4 cellular contexts compared by ENCODE assay signal in the genomic region with DNA sequence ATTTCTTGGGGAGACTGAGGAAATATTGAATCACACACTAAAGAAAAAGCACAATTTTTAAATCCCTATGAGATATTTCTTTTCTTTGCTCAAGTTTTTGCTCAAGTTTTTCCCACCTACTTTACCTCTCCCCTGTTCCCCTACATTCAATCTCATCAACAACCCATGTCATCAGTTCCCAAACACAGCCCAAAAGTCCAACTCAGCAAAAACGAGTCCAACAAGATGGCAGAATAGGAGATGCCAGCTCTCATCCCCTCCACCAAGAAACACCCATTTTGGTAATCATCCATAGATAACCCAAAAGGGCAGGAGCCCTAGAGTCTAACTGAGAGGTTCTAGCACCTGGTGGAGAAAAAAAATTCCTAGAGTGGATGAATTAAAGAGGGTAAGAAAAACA.
A peak's percentile ranks its signal among the peaks of the same experiment; 100 is the strongest.
TF ChIP-seq lines count a peak whose summit lies in the region.

No MANE protein-coding gene starts in this region.

TF ChIP-seq in HepG2, 621 proteins besides CTCF, POLR2A, EP300 and RAD21:
- TF ChIP-seq HDAC6 (IDR thresholded peaks at IDR 0.05; ENCODE audit: low read depth, low read length): no peak
- TF ChIP-seq MAFF (IDR thresholded peaks at IDR 0.05; ENCODE audit: low read depth, low read length): peak; percentile 73
- TF ChIP-seq GFI1 (CRISPR knock-in tag; IDR thresholded peaks at IDR 0.05; ENCODE audit: borderline replicate concordance): no peak
- peak; percentile 53 to 75; a peak in 3 of 4 replicates for TF ChIP-seq MAFK (conservative IDR thresholded peaks at IDR 0.05 in 1 of 2, IDR thresholded peaks at IDR 0.05 in 1 of 2; ENCODE audit: low read length in 2 of 2)

TF ChIP-seq in IMR-90, 13 proteins besides CTCF, POLR2A, EP300 and RAD21:
- TF ChIP-seq BHLHE40 (IDR thresholded peaks at IDR 0.05; ENCODE audit: low read depth, low read length): no peak
- TF ChIP-seq MAFK (IDR thresholded peaks at IDR 0.05; ENCODE audit: low read depth, low read length): peak; percentile 20; the same call in 1 of the 2 replicates

TF ChIP-seq in K562, 482 proteins besides CTCF, POLR2A, EP300 and RAD21:
- TF ChIP-seq MAFG (tag; conservative IDR thresholded peaks at IDR 0.05) (peak; percentile 35; the same call in 1 of the 2 replicates), FOXA1 (IDR thresholded peaks at IDR 0.05; ENCODE audit: borderline replicate concordance) (no peak), ZNF445 (CRISPR knock-in tag; IDR thresholded peaks at IDR 0.05; ENCODE audit: low read depth) (no peak), ZNF316 (IDR thresholded peaks at IDR 0.05) (peak; percentile 64), C11orf30 (IDR thresholded peaks at IDR 0.05; ENCODE audit: low read depth) (peak; percentile 59), PHTF2 (CRISPR knock-in tag; IDR thresholded peaks at IDR 0.05) (no peak)

TF ChIP-seq in WTC11, 78 proteins besides CTCF, POLR2A, EP300 and RAD21:
- TF ChIP-seq ZNF317 (CRISPR knock-in tag; IDR thresholded peaks at IDR 0.05; ENCODE audit: borderline replicate concordance, low read depth): no peak
- TF ChIP-seq, protein P1, sequence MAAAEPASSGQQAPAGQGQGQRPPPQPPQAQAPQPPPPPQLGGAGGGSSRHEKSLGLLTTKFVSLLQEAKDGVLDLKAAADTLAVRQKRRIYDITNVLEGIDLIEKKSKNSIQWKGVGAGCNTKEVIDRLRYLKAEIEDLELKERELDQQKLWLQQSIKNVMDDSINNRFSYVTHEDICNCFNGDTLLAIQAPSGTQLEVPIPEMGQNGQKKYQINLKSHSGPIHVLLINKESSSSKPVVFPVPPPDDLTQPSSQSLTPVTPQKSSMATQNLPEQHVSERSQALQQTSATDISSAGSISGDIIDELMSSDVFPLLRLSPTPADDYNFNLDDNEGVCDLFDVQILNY (CRISPR knock-in tag; IDR thresholded peaks at IDR 0.05): no peak
- no peak for TF ChIP-seq ZNF138 (CRISPR knock-in tag; conservative IDR thresholded peaks at IDR 0.05)
- TF ChIP-seq, protein P2, sequence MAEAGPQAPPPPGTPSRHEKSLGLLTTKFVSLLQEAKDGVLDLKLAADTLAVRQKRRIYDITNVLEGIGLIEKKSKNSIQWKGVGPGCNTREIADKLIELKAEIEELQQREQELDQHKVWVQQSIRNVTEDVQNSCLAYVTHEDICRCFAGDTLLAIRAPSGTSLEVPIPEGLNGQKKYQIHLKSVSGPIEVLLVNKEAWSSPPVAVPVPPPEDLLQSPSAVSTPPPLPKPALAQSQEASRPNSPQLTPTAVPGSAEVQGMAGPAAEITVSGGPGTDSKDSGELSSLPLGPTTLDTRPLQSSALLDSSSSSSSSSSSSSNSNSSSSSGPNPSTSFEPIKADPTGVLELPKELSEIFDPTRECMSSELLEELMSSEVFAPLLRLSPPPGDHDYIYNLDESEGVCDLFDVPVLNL (CRISPR knock-in tag; IDR thresholded peaks at IDR 0.05; ENCODE audit: borderline replicate concordance, low read depth): no peak
- TF ChIP-seq, protein P3, sequence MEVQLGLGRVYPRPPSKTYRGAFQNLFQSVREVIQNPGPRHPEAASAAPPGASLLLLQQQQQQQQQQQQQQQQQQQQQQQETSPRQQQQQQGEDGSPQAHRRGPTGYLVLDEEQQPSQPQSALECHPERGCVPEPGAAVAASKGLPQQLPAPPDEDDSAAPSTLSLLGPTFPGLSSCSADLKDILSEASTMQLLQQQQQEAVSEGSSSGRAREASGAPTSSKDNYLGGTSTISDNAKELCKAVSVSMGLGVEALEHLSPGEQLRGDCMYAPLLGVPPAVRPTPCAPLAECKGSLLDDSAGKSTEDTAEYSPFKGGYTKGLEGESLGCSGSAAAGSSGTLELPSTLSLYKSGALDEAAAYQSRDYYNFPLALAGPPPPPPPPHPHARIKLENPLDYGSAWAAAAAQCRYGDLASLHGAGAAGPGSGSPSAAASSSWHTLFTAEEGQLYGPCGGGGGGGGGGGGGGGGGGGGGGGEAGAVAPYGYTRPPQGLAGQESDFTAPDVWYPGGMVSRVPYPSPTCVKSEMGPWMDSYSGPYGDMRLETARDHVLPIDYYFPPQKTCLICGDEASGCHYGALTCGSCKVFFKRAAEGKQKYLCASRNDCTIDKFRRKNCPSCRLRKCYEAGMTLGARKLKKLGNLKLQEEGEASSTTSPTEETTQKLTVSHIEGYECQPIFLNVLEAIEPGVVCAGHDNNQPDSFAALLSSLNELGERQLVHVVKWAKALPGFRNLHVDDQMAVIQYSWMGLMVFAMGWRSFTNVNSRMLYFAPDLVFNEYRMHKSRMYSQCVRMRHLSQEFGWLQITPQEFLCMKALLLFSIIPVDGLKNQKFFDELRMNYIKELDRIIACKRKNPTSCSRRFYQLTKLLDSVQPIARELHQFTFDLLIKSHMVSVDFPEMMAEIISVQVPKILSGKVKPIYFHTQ (CRISPR knock-in tag; IDR thresholded peaks at IDR 0.05): no peak
- no peak for TF ChIP-seq GRHL2 (CRISPR knock-in tag; IDR thresholded peaks at IDR 0.05; ENCODE audit: insufficient replicate concordance, severe bottlenecking)
- TF ChIP-seq, protein P4, sequence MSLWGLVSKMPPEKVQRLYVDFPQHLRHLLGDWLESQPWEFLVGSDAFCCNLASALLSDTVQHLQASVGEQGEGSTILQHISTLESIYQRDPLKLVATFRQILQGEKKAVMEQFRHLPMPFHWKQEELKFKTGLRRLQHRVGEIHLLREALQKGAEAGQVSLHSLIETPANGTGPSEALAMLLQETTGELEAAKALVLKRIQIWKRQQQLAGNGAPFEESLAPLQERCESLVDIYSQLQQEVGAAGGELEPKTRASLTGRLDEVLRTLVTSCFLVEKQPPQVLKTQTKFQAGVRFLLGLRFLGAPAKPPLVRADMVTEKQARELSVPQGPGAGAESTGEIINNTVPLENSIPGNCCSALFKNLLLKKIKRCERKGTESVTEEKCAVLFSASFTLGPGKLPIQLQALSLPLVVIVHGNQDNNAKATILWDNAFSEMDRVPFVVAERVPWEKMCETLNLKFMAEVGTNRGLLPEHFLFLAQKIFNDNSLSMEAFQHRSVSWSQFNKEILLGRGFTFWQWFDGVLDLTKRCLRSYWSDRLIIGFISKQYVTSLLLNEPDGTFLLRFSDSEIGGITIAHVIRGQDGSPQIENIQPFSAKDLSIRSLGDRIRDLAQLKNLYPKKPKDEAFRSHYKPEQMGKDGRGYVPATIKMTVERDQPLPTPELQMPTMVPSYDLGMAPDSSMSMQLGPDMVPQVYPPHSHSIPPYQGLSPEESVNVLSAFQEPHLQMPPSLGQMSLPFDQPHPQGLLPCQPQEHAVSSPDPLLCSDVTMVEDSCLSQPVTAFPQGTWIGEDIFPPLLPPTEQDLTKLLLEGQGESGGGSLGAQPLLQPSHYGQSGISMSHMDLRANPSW (CRISPR knock-in tag; conservative IDR thresholded peaks at IDR 0.05; ENCODE audit: low read depth): no peak
- TF ChIP-seq TCF7 (CRISPR knock-in tag; IDR thresholded peaks at IDR 0.05; ENCODE audit: low read depth): no peak
